Comparison of ENCODE assay signal across 1 cellular context in the genomic region with DNA sequence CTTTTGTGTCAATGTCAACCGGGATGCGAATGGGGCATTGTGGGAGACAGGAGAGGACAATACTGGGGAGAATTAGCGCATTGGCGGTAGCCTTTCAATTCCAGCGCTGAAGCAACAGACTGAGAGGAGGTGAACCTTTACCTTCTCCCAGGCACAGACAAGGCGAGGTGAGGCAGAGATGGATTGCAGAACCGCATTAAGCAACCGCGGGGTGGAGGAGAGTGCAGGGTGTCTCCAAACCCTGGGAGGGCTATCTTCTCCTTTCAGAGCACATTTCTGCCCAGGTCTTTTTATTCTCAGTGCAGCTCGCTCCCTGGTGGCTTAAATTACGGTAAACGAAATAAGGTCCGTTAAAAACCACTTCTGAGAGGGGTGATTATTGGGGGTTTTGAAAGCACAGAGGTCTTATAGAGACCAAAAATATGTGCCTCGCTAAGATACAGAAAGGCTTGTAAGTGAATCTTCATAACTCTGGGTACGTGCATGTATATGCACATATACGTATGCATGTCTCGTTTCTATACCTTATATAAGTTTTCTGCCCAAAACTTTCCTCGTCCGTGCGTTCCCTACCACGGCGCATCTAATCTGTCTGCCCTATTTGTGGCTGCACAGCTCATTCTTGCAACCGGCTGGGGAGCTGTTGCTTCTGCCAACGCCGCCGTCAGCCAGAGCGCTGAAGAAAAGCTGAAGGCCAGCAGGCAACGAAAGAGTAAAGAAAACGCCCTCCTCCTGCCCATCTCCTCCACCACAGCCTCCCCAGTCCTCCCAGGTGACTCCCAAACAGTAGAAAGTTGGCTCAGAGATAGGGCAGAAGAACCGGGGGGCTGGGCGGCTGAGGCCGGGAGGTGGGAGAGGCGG.
TF ChIP-seq lines count a peak whose summit lies in the region.

No MANE protein-coding gene starts in this region.

TF ChIP-seq in K562, 482 proteins besides CTCF, POLR2A, EP300 and RAD21 (continued from another document):
- no peak for TF ChIP-seq CC2D1A (IDR thresholded peaks at IDR 0.05)
- no peak for TF ChIP-seq SMARCA4 (IDR thresholded peaks at IDR 0.05)
- TF ChIP-seq TAF1 (IDR thresholded peaks at IDR 0.05; ENCODE audit: control insufficient read depth, extremely low read depth, insufficient read depth, low read length, severe bottlenecking), result no peak
- no peak for TF ChIP-seq ZNF583 (CRISPR knock-in tag; IDR thresholded peaks at IDR 0.05)
- TF ChIP-seq KLF16 (IDR thresholded peaks at IDR 0.05), result no peak
- TF ChIP-seq XRCC3 (IDR thresholded peaks at IDR 0.05), result no peak
- TF ChIP-seq, protein P1, sequence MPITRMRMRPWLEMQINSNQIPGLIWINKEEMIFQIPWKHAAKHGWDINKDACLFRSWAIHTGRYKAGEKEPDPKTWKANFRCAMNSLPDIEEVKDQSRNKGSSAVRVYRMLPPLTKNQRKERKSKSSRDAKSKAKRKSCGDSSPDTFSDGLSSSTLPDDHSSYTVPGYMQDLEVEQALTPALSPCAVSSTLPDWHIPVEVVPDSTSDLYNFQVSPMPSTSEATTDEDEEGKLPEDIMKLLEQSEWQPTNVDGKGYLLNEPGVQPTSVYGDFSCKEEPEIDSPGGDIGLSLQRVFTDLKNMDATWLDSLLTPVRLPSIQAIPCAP (CRISPR knock-in tag; IDR thresholded peaks at IDR 0.05; ENCODE audit: borderline replicate concordance), result no peak
- TF ChIP-seq MIER1 (IDR thresholded peaks at IDR 0.05; ENCODE audit: low read depth), result no peak
- TF ChIP-seq ZNF444 (CRISPR knock-in tag; IDR thresholded peaks at IDR 0.05), result no peak
- TF ChIP-seq, protein P2, sequence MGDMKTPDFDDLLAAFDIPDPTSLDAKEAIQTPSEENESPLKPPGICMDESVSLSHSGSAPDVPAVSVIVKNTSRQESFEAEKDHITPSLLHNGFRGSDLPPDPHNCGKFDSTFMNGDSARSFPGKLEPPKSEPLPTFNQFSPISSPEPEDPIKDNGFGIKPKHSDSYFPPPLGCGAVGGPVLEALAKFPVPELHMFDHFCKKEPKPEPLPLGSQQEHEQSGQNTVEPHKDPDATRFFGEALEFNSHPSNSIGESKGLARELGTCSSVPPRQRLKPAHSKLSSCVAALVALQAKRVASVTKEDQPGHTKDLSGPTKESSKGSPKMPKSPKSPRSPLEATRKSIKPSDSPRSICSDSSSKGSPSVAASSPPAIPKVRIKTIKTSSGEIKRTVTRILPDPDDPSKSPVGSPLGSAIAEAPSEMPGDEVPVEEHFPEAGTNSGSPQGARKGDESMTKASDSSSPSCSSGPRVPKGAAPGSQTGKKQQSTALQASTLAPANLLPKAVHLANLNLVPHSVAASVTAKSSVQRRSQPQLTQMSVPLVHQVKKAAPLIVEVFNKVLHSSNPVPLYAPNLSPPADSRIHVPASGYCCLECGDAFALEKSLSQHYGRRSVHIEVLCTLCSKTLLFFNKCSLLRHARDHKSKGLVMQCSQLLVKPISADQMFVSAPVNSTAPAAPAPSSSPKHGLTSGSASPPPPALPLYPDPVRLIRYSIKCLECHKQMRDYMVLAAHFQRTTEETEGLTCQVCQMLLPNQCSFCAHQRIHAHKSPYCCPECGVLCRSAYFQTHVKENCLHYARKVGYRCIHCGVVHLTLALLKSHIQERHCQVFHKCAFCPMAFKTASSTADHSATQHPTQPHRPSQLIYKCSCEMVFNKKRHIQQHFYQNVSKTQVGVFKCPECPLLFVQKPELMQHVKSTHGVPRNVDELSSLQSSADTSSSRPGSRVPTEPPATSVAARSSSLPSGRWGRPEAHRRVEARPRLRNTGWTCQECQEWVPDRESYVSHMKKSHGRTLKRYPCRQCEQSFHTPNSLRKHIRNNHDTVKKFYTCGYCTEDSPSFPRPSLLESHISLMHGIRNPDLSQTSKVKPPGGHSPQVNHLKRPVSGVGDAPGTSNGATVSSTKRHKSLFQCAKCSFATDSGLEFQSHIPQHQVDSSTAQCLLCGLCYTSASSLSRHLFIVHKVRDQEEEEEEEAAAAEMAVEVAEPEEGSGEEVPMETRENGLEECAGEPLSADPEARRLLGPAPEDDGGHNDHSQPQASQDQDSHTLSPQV (IDR thresholded peaks at IDR 0.05), result no peak
- no peak for TF ChIP-seq HDAC1 (IDR thresholded peaks at IDR 0.05)
TF ChIP-seq in K562: peak in this region for 5.
